In the genomic region with DNA sequence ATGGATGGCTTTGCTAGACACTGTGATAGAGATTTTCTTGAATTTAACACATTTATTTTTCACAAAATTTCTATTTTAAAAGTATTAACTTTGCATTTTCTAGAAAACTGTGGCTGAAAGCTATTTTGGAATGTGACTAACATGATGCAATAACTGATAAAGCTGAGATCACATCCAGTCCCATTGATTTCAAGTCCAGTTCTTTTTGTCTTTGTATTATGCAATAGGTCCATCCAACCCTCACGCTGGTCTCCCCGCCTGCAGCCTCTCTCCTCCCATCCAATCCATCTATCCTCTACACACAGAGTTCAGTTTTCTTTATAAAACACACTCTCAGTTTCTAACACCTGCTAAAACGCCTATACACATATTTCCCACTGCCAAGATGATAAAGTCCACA, we compare ENCODE assay signal across 21 cellular contexts.
"Had no signal": no experiment of that assay in that cellular context is flagged by ENCODE, and none has a peak within 500 bp of the region (broad histone marks: within the 10 kb centered on the region; RNA-seq: fewer than 3 reads in every experiment).

No MANE protein-coding gene starts in this region.

- DNase-seq: Karpas-422; KG1; MG63; NCI-H1092; NCI-H1105 treated with DMSO at 0.1 percent for 48 hours; NCI-H1417 treated with DMSO at 0.1 percent for 48 hours; NCI-H146; NCI-H1694 treated with DMSO at 0.1 percent for 48 hours; NCI-H1930; NCI-H2081; NCI-H2107; NCI-H2227 treated with DMSO at 0.1 percent for 48 hours; NCI-H526 treated with DMSO at 0.1 percent for 48 hours; NCI-H748 treated with DMSO at 0.1 percent for 48 hours; NK-92 treated with Interleukin-12 subunit alpha and Interleukin-12 subunit beta, amount 100 ng/mL, for 24 hours; PC-3; SHP77; SK-N-SH had no signal

- H3K4me2 ChIP-seq: SK-N-SH had no signal

- H3K36me3 ChIP-seq: MG63 had no signal

- H3K27ac ChIP-seq: HL-60, RWPE1 had no signal

- H3K4me3 ChIP-seq: MG63 had no signal

- H3K9me3 ChIP-seq: MG63, SK-N-SH had no signal

- H3K9ac ChIP-seq: SK-N-SH had no signal

- ATAC-seq: Panc1, PC-3 had no signal

- H3K27me3 ChIP-seq: MG63 had no signal
